1 cellular context compared by ENCODE assay signal in the genomic region with DNA sequence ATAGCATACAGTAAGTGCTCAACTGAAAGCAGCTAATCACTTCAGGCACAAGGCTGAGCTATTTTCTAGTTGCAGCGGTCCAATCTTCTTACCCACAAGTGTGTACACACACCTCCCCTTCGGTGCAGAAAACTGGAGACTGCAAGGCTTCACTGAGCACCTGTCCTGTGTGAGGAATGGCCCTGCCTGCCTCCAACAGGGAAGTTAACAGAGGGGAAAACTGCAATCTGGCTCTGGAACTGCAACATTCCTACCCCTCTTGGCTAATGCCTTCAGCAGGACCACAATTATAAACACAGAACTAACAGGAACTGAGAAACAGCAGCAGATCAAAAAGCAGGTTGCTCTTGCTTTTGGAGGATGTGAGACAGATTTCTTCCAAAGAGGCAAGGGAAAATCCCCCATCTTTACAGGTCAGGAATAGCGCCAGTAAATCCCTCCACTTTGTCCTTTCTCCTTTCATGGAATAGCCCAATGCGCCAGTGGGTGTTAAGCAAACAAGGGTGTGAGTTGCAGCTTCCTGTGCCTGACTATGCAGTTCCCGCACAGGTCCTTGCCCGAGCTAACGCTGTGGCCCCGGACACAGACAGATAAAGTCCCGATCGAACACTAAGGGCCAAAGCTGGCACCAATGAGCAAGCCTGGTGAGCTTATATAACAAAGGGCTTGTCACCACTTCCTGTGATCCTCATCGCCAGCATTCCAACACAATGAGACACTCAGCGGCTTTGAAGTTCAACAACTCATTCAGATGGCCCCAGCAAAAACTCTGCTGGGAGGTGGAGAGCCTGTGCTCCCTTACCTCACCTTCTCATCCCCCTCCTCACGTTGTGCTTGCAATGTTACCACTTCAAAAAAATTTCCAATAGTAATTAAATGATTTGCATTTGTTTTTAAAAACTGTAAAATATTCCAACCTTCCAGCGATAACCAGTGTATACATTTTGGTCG.
TF ChIP-seq lines count a peak whose summit lies in the region.

No MANE protein-coding gene starts in this region.

TF ChIP-seq in HepG2, 621 proteins besides CTCF, POLR2A, EP300 and RAD21 (continued from another document):
- TF ChIP-seq ZNF672 (CRISPR knock-in tag; IDR thresholded peaks at IDR 0.05) (no peak), ZNF670 (CRISPR knock-in tag; IDR thresholded peaks at IDR 0.05; ENCODE audit: borderline replicate concordance) (no peak; the same call in 1 of the 2 replicates), ZNF33A (CRISPR knock-in tag; IDR thresholded peaks at IDR 0.05; ENCODE audit: borderline replicate concordance) (no peak), HMG20A (CRISPR knock-in tag; IDR thresholded peaks at IDR 0.05; ENCODE audit: borderline replicate concordance) (peak; percentile 92), YY1 (IDR thresholded peaks at IDR 0.05; ENCODE audit: insufficient read depth, insufficient replicate concordance, low read depth, low read length) (peak; percentile 58), ARID3A (IDR thresholded peaks at IDR 0.05; ENCODE audit: low read depth, low read length) (peak; percentile 89), ZNF776 (CRISPR knock-in tag; IDR thresholded peaks at IDR 0.05) (no peak)
- TF ChIP-seq, protein P1, sequence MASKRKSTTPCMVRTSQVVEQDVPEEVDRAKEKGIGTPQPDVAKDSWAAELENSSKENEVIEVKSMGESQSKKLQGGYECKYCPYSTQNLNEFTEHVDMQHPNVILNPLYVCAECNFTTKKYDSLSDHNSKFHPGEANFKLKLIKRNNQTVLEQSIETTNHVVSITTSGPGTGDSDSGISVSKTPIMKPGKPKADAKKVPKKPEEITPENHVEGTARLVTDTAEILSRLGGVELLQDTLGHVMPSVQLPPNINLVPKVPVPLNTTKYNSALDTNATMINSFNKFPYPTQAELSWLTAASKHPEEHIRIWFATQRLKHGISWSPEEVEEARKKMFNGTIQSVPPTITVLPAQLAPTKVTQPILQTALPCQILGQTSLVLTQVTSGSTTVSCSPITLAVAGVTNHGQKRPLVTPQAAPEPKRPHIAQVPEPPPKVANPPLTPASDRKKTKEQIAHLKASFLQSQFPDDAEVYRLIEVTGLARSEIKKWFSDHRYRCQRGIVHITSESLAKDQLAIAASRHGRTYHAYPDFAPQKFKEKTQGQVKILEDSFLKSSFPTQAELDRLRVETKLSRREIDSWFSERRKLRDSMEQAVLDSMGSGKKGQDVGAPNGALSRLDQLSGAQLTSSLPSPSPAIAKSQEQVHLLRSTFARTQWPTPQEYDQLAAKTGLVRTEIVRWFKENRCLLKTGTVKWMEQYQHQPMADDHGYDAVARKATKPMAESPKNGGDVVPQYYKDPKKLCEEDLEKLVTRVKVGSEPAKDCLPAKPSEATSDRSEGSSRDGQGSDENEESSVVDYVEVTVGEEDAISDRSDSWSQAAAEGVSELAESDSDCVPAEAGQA (IDR thresholded peaks at IDR 0.05; ENCODE audit: low read depth), result peak; percentile 63; the same call in 1 of the 2 replicates
- TF ChIP-seq, protein P1 (CRISPR knock-in tag; IDR thresholded peaks at IDR 0.05; ENCODE audit: borderline replicate concordance), result no peak
